26 cellular contexts compared by ENCODE assay signal in genomic region chr4:174561556-174561955, GRCh38. TPM values are rescaled to one million over a fixed set of nuclear protein-coding genes. Genes with fewer than 3 reads are reported as not detected.
DNase-seq lines count a peak whose midpoint lies in the region; ATAC-seq and TF ChIP-seq lines count a peak whose summit lies in the region.
"Had no signal": no experiment of that assay in that cellular context is flagged by ENCODE, and none has a peak within 500 bp of the region (broad histone marks: within the 10 kb centered on the region; RNA-seq: fewer than 3 reads in every experiment).

No MANE protein-coding gene starts in this region.

- no peak overlapping the region for H3K27ac Mint-ChIP-seq in MCF 10A (ENCODE audit: low read depth, unreplicated experiment)
- H3K27ac Mint-ChIP-seq: activated naive CD4-positive, alpha-beta T cell treated with anti-CD3 and anti-CD28 coated beads, Interleukin-2, amount 50 U/mL, for 24 hours; activated T-helper 17 cell treated with anti-CD3 and anti-CD28 coated beads, Interleukin-2, amount 50 U/mL, for 72 hours; natural killer cell had no signal

- H3K36me3 ChIP-seq in mammary epithelial cell (ENCODE audit: insufficient read depth, low read length) = no peaks in the 10 kb centered on the region
- no peaks in the 10 kb centered on the region for H3K36me3 ChIP-seq in PC-3 (ENCODE audit: low read depth, low read length)
- H3K36me3 ChIP-seq: heart left ventricle, left lung, MG63 had no signal

- no peaks in the 10 kb centered on the region for H3K27me3 Mint-ChIP-seq in MCF 10A (ENCODE audit: insufficient read depth, unreplicated experiment)
- H3K27me3 Mint-ChIP-seq: activated naive CD4-positive, alpha-beta T cell treated with anti-CD3 and anti-CD28 coated beads, Interleukin-2, amount 50 U/mL, for 24 hours; activated T-helper 17 cell treated with anti-CD3 and anti-CD28 coated beads, Interleukin-2, amount 50 U/mL, for 72 hours had no signal

- no peak overlapping the region for H3K9ac ChIP-seq in mammary epithelial cell (ENCODE audit: insufficient read depth, low read length)
- H3K9ac ChIP-seq in PC-3 (ENCODE audit: low read length) = no peak overlapping the region

- H3F3A ChIP-seq in PC-3 (ENCODE audit: low read length, unreplicated experiment) = no peaks in the 10 kb centered on the region

- H3K27me3 ChIP-seq in mammary epithelial cell (ENCODE audit: insufficient read depth, low read length) (no peaks in the 10 kb centered on the region), PC-3 (ENCODE audit: low read length) (no peaks in the 10 kb centered on the region)
- H3K27me3 ChIP-seq: heart left ventricle, left lung, MG63 had no signal

- no peaks in the 10 kb centered on the region for H3K4me1 ChIP-seq in mammary epithelial cell (ENCODE audit: insufficient read depth, low read length)
- H3K4me1 ChIP-seq in PC-3 (ENCODE audit: insufficient read depth, low read length) = no peaks in the 10 kb centered on the region; the same call in 1 of the 2 replicates
- H3K4me1 ChIP-seq: heart left ventricle, left lung had no signal

- dilution Hi-C loops in mammary epithelial cell (cut with HindIII; ENCODE audit: low sequenced_read_pairs) = no loop called here

- no peaks in the 10 kb centered on the region for H4K20me1 ChIP-seq in mammary epithelial cell (ENCODE audit: insufficient read depth, low read length)
- H4K20me1 ChIP-seq in PC-3 (ENCODE audit: low read length) = no peaks in the 10 kb centered on the region

- no peak overlapping the region for H3K4me3 Mint-ChIP-seq in MCF 10A (ENCODE audit: unreplicated experiment)
- H3K4me3 Mint-ChIP-seq: activated naive CD4-positive, alpha-beta T cell treated with anti-CD3 and anti-CD28 coated beads, Interleukin-2, amount 50 U/mL, for 24 hours; activated T-helper 17 cell treated with anti-CD3 and anti-CD28 coated beads, Interleukin-2, amount 50 U/mL, for 72 hours; natural killer cell had no signal

- no peaks in the 10 kb centered on the region for H3K9me3 Mint-ChIP-seq in MCF 10A (ENCODE audit: unreplicated experiment)
- H3K9me3 Mint-ChIP-seq: activated naive CD4-positive, alpha-beta T cell treated with anti-CD3 and anti-CD28 coated beads, Interleukin-2, amount 50 U/mL, for 24 hours; activated T-helper 17 cell treated with anti-CD3 and anti-CD28 coated beads, Interleukin-2, amount 50 U/mL, for 72 hours; natural killer cell had no signal

- H3K4me3 ChIP-seq in mammary epithelial cell (replicated peaks in 1 of 3; ENCODE audit: insufficient read depth in 1 of 3, low read depth in 2 of 3, low read length in 3 of 3) (no peak overlapping the region), PC-3 (ENCODE audit: low read length) (no peak overlapping the region), fibroblast of villous mesenchyme (ENCODE audit: low read depth, low read length) (no peak overlapping the region)
- H3K4me3 ChIP-seq: heart left ventricle, left lung, MG63 had no signal

- H3K9me3 ChIP-seq in mammary epithelial cell (replicated peaks; ENCODE audit: insufficient read depth, low read length) (no peaks in the 10 kb centered on the region), PC-3 (ENCODE audit: low read length) (no peaks in the 10 kb centered on the region)
- H3K9me3 ChIP-seq: heart left ventricle, left lung, MG63 had no signal

- DNase-seq in MCF 10A (ENCODE audit: unreplicated experiment) (peak; percentile 19), mammary epithelial cell (no peak), PC-3 (peak; percentile 17), fibroblast of villous mesenchyme (ENCODE audit: low read depth) (peak; percentile 38), erythroblast (lab: John Stamatoyannopoulos, UW) (no peak), G401 (ENCODE audit: low spot score) (no peak), NCI-H774 (lab: John Stamatoyannopoulos, UW) (no peak)
- DNase-seq: ACHN; aorta; central memory CD4-positive, alpha-beta T cell; COR-L47; EL; heart left ventricle; left lung; MG63; natural killer cell; NCI-H1417 treated with DMSO at 0.1 percent for 48 hours; NCI-H2107; stimulated activated CD4-positive, alpha-beta T cell treated with anti-CD3 and anti-CD28 coated beads, Interleukin-1b, Interleukin-23, amount 100 ng/mL, for 48 hours; T-helper 9 cell had no signal

- TF ChIP-seq POLR2A in erythroblast (IDR thresholded peaks at IDR 0.05; ENCODE audit: low read length) = no peak

- no peaks in the 10 kb centered on the region for H3K9me2 ChIP-seq in PC-3 (replicated peaks; ENCODE audit: low read length)

- no peaks in the 10 kb centered on the region for H3K36me3 Mint-ChIP-seq in MCF 10A (ENCODE audit: insufficient read depth, unreplicated experiment)
- H3K36me3 Mint-ChIP-seq: activated naive CD4-positive, alpha-beta T cell treated with anti-CD3 and anti-CD28 coated beads, Interleukin-2, amount 50 U/mL, for 24 hours; natural killer cell had no signal

- peaks cover 4% of the 10 kb centered on the region for H3K4me1 Mint-ChIP-seq in MCF 10A (ENCODE audit: insufficient read depth, unreplicated experiment)
- H3K4me1 Mint-ChIP-seq: activated naive CD4-positive, alpha-beta T cell treated with anti-CD3 and anti-CD28 coated beads, Interleukin-2, amount 50 U/mL, for 24 hours; activated T-helper 17 cell treated with anti-CD3 and anti-CD28 coated beads, Interleukin-2, amount 50 U/mL, for 72 hours; natural killer cell had no signal

- peak; percentile 78 for ATAC-seq in PC-3
- no peak for ATAC-seq in GM18498 (IDR thresholded peaks at IDR 0.05; ENCODE audit: unreplicated experiment)
- ATAC-seq: activated T-helper 17 cell treated with anti-CD3 and anti-CD28 coated beads, Interleukin-2, amount 50 U/mL, for 72 hours; HCT116; heart left ventricle; left lung; natural killer cell had no signal

- POLR2A ChIA-PET in MCF 10A (lab: Yijun Ruan, JAX) (no interaction called here), PC-3 (lab: Charles Lee; ENCODE audit: unreplicated experiment) (interaction anchor here (0.6 kb wide), 2 partner anchors 39 to 214 kb away, joined by 3 to 13 read pairs; partner anchors contain the start of gene HPGD)

- no peak overlapping the region for H3K27ac ChIP-seq in mammary epithelial cell (ENCODE audit: insufficient read depth, low read depth, low read length)
- no peak overlapping the region for H3K27ac ChIP-seq in PC-3 (ENCODE audit: low read length)
- H3K27ac ChIP-seq: heart left ventricle, left lung had no signal

- TF ChIP-seq CTCF in MCF 10A (IDR thresholded peaks at IDR 0.05; ENCODE audit: unreplicated experiment) = no peak
- TF ChIP-seq CTCF in mammary epithelial cell (conservative IDR thresholded peaks at IDR 0.05 in 1 of 2, IDR thresholded peaks at IDR 0.05 in 1 of 2; ENCODE audit: extremely low read depth in 1 of 2, insufficient read depth in 1 of 2, low read depth in 1 of 2, low read length in 2 of 2) = no peak
- TF ChIP-seq CTCF in PC-3 (conservative IDR thresholded peaks at IDR 0.05; ENCODE audit: low read depth, low read length) = no peak
- TF ChIP-seq CTCF in fibroblast of villous mesenchyme (IDR thresholded peaks at IDR 0.05; ENCODE audit: insufficient read depth, low read depth, low read length) = no peak

- CTCF ChIA-PET in MCF 10A (lab: Yijun Ruan, JAX) (no interaction called here), mammary epithelial cell (lab: Charles Lee; ENCODE audit: low non-redundant PET) (no interaction called here), PC-3 (lab: Charles Lee) (no interaction called here)

- no peak overlapping the region for H3K4me2 ChIP-seq in mammary epithelial cell (ENCODE audit: insufficient read depth, low read depth, low read length)
- H3K4me2 ChIP-seq in PC-3 (ENCODE audit: low read length) = no peak overlapping the region; the same call in 1 of the 2 replicates

- BruUV-seq in MCF 10A (replicated peaks; lab: Mats Ljungman, UMichigan) = no TSS peak
- no TSS peak for BruUV-seq in mammary epithelial cell (replicated peaks; lab: Mats Ljungman, UMichigan)
- BruUV-seq in PC-3 (replicated peaks; lab: Mats Ljungman, UMichigan) = no TSS peak

- no peak overlapping the region for H2AFZ ChIP-seq in mammary epithelial cell (ENCODE audit: low read depth, low read length)
- H2AFZ ChIP-seq in PC-3 (ENCODE audit: low read length) = no peak overlapping the region

- intact Hi-C loops in MCF 10A (cut with micrococcal nuclease) = no loop called here
- intact Hi-C loops in mammary epithelial cell (cut with micrococcal nuclease) = no loop called here
- intact Hi-C loops in PC-3 (cut with micrococcal nuclease) = no loop called here

- in situ Hi-C loops in mammary epithelial cell (cut with MboI; ENCODE audit: low sequenced_read_pairs in 2 of 2) (no loop called here), G401 (cut with HindIII; ENCODE audit: low sequenced_read_pairs) (no loop called here)

- H3K79me2 ChIP-seq in mammary epithelial cell (ENCODE audit: insufficient read depth, low read length) (no peaks in the 10 kb centered on the region), PC-3 (ENCODE audit: low read length) (no peaks in the 10 kb centered on the region)

- 6% methylated on average over 2 of the region's 2 CpGs for WGBS in mammary epithelial cell (ENCODE audit: low coverage, missing lambda C conversion rate)

RNA-seq across cellular contexts. Expression of gene HPGD, which starts 39.3 kb away (rescaled TPM):
- total RNA-seq in MCF 10A (2022) (0.59 and 0.77 TPM in 2 replicates), mammary epithelial cell (1 to 10 TPM in 1 of 2 donors, under 1 TPM in 1; 0.24 to 1.2 TPM), PC-3 (2014; rRNA removed) (32.3 and 33.5 TPM in 2 replicates), fibroblast of villous mesenchyme (0.97 TPM in 1 of 2 replicates, not detected in the other)
- polyA plus RNA-seq in mammary epithelial cell = 0.06 TPM
- polyA minus RNA-seq in mammary epithelial cell = not detected
- total RNA-seq in G401 (2014; rRNA removed; shearing (Covaris generic)) = not detected in 2 replicates
- total RNA-seq: dermis microvascular lymphatic vessel endothelial cell had no signal
- polyA plus RNA-seq: BJ had no signal

Comparison
In these comparisons a context has a peak if more than half of its experiments do, and no peak if none do; other contexts are left out.
1. DNase-seq: peak in MCF 10A (single experiment), PC-3 (single experiment) and fibroblast of villous mesenchyme (single experiment); none in mammary epithelial cell (single experiment), erythroblast (0 of 2), G401 (single experiment) and NCI-H774 (single experiment).
2. RNA of gene HPGD, which starts 39.3 kb away (total RNA-seq): 32.3 to 33.5 TPM in PC-3; 0.24 to 1.2 TPM in mammary epithelial cell, 0.59 to 0.77 TPM in MCF 10A, 0.97 TPM in fibroblast of villous mesenchyme and not detected in G401; every median in the first group is over 10 times any median in the second.